ENCODE assay signal across 6 cellular contexts in the genomic region with DNA sequence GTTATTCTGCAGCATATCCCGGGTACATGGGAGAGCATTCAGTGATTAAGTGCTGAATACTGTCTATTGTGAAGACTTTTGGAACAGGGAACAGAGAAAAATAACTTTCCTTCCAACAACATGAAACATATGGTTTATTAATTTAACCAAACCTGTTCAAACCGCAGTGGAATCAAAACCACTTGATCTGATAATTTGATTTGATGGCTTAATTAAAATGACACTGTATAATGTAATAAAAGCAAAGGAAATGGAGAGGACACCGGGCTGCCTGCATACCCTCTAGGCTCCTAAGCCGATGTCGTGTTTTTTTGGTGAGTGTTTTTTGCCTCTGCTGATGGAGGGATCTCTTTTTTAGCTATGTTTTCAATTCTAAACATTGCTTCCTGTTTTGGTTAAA.
"Had no signal": no experiment of that assay in that cellular context is flagged by ENCODE, and none has a peak within 500 bp of the region (broad histone marks: within the 10 kb centered on the region; RNA-seq: fewer than 3 reads in every experiment).

No MANE protein-coding gene starts in this region.

- ATAC-seq: GM23338, HCT116, HepG2 had no signal

- DNase-seq: H7, HFFc6, KBM-7 had no signal
